23 cellular contexts compared by ENCODE assay signal in the genomic region with DNA sequence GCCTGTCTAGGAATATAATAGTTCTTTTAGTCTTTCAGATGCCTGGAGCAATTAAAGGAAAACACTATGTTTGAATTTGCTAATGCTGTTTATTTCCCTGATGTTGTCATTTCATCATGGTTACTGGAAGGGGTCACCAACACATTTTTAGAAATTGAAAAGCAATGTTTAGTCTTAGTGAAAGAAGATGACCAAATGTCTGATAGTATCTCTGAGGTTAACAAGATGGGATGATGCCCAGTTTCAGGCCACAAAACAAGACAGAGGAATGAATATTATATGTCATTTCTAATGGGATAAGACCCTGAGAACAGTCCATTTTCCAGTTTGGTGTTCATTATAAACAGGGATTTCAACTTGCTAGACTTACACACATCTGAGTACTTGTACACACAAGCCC.
"Had no signal": no experiment of that assay in that cellular context is flagged by ENCODE, and none has a peak within 500 bp of the region (broad histone marks: within the 10 kb centered on the region; RNA-seq: fewer than 3 reads in every experiment).

No MANE protein-coding gene starts in this region.

- DNase-seq: activated B cell treated with CpG ODN at 0.5 μM for 24 hours; activated CD4-positive, alpha-beta T cell treated with anti-CD3 and anti-CD28 coated beads, Interleukin-2, amount 50 U/mL, for 1 hour; activated CD8-positive, alpha-beta T cell treated with anti-CD3 and anti-CD28 coated beads for 36 hours; activated gamma-delta T cell treated with Interleukin-2 at 50 U/mL for 16 hours; activated naive CD4-positive, alpha-beta T cell treated with anti-CD3 and anti-CD28 coated beads, Interleukin-2, amount 50 U/mL, for 16 hours; activated T-cell treated with anti-CD3 and anti-CD28 coated beads, Interleukin-2, amount 50 U/mL, for 4 hours; dermis blood vessel endothelial cell; effector CD4-positive, alpha-beta T cell; heart left ventricle; hypothalamus; immature natural killer cell; kidney; left colon; naive thymus-derived CD4-positive, alpha-beta T cell; ovary; right lobe of liver; small intestine; stimulated activated CD4-positive, alpha-beta T cell treated with anti-CD3 and anti-CD28 coated beads, Interleukin-1b, Interleukin-23, amount 100 ng/mL, for 48 hours; stimulated activated CD4-positive, alpha-beta T cell treated with anti-CD3 and anti-CD28 coated beads, Interleukin-4, amount 100 ng/mL, for 4 hours; stimulated activated CD8-positive, alpha-beta memory T cell treated with anti-CD3 and anti-CD28 coated beads, Interleukin-4, amount 100 ng/mL, for 48 hours; stimulated activated naive CD8-positive, alpha-beta T cell treated with anti-CD3 and anti-CD28 coated beads, Interleukin-15, amount 100 ng/mL, for 72 hours; substantia nigra; uterus had no signal

- H3K36me3 ChIP-seq: heart left ventricle, ovary, right lobe of liver, uterus had no signal

- H3K27me3 ChIP-seq: heart left ventricle, ovary, right lobe of liver, uterus had no signal

- H3K9me3 ChIP-seq: heart left ventricle, ovary, right lobe of liver, uterus had no signal

- H3K4me1 ChIP-seq: heart left ventricle, right lobe of liver had no signal

- H3K4me3 ChIP-seq: heart left ventricle, ovary, right lobe of liver, uterus had no signal

- H3K27ac ChIP-seq: heart left ventricle, ovary, right lobe of liver, uterus had no signal
